Comparison of ENCODE assay signal across 8 cellular contexts in genomic region chr22:41469218-41469851, GRCh38. TPM values are rescaled to one million over a fixed set of nuclear protein-coding genes. Genes with fewer than 3 reads are reported as not detected.
DNase-seq lines count a peak whose midpoint lies in the region; ATAC-seq and TF ChIP-seq lines count a peak whose summit lies in the region.

No MANE protein-coding gene starts in this region.

- ATAC-seq in HG02870 (IDR thresholded peaks at IDR 0.05; ENCODE audit: unreplicated experiment): peak; percentile 9

- in situ Hi-C loops in SK-MEL-5 (cut with HindIII; ENCODE audit: low pct_unique_long_range_greater_than_20kb, low sequenced_read_pairs): no loop called here

- peak overlapping the region; percentile 91 for H3K4me3 ChIP-seq in epithelial cell of esophagus (ENCODE audit: low read length)

- H3K9me3 Mint-ChIP-seq in nephron: no peaks in the 10 kb centered on the region

- DNase-seq in NCI-H2171 treated with DMSO at 0.1 percent for 48 hours (lab: John Stamatoyannopoulos, UW) (peak; percentile 67), NCI-H2171 (lab: John Stamatoyannopoulos, UW) (no peak), SK-MEL-5 (ENCODE audit: low read depth, low spot score) (peak; percentile 58), epithelial cell of esophagus (ENCODE audit: low read depth) (no peak), ecto neural progenitor cell (ENCODE audit: low spot score) (no peak), NCI-H1436 treated with DMSO at 0.1 percent for 48 hours (lab: John Stamatoyannopoulos, UW) (no peak)

- no peaks in the 10 kb centered on the region for H3K27me3 Mint-ChIP-seq in nephron (ENCODE audit: low read depth)

- H3K4me1 Mint-ChIP-seq in nephron: peaks cover 19% of the 10 kb centered on the region

- peak overlapping the region; percentile 79 to 99 (median 99) for H3K27ac Mint-ChIP-seq in nephron

- TF ChIP-seq CTCF in epithelial cell of esophagus (IDR thresholded peaks at IDR 0.05; ENCODE audit: insufficient read depth, low read depth, low read length, missing control alignments) (no peak), nephron (IDR thresholded peaks at IDR 0.05; ENCODE audit: unreplicated experiment in 3 of 3) (no peak)

- peak overlapping the region; percentile 87 to 90 (median 88) for H3K4me3 Mint-ChIP-seq in nephron

- H3K36me3 Mint-ChIP-seq in nephron (ENCODE audit: low read depth): peaks cover 29% of the 10 kb centered on the region

RNA-seq across cellular contexts. Expression of gene ACO2, which starts 0.4 kb away (rescaled TPM):
- 128 and 133 TPM in 2 replicates for total RNA-seq in SK-MEL-5 (2014; rRNA removed; shearing (Covaris generic))
- 180 and 200 TPM in 2 replicates for polyA plus RNA-seq in SK-MEL-5 (2015; cell fraction: cytosol; rRNA removed)
- 75.7 and 81.4 TPM in 2 replicates for polyA plus RNA-seq in SK-MEL-5 (2015; cell fraction: nucleus; rRNA removed)

RNA-seq across cellular contexts. Expression of gene PHF5A, which starts 0.8 kb away (rescaled TPM):
- total RNA-seq in SK-MEL-5 (2014; rRNA removed; shearing (Covaris generic)): 116 and 124 TPM in 2 replicates
- 79.5 and 112 TPM in 2 replicates for polyA plus RNA-seq in SK-MEL-5 (2015; cell fraction: cytosol; rRNA removed)
- 17.8 and 20.1 TPM in 2 replicates for polyA plus RNA-seq in SK-MEL-5 (2015; cell fraction: nucleus; rRNA removed)

RNA-seq across cellular contexts. Expression of gene TOB2, which starts 22.7 kb away (rescaled TPM):
- total RNA-seq in SK-MEL-5 (2014; rRNA removed; shearing (Covaris generic)): 19.9 and 23.4 TPM in 2 replicates
- 27.3 and 31.6 TPM in 2 replicates for polyA plus RNA-seq in SK-MEL-5 (2015; cell fraction: cytosol; rRNA removed)
- polyA plus RNA-seq in SK-MEL-5 (2015; cell fraction: nucleus; rRNA removed): 20.5 and 31.5 TPM in 2 replicates

Comparison
In these comparisons a context has a peak if more than half of its experiments do, and no peak if none do; other contexts are left out.
1. DNase-seq: peak in NCI-H2171 treated with DMSO at 0.1 percent for 48 hours (single experiment) and SK-MEL-5 (single experiment); none in NCI-H2171 (single experiment), epithelial cell of esophagus (single experiment), ecto neural progenitor cell (single experiment) and NCI-H1436 treated with DMSO at 0.1 percent for 48 hours (single experiment).